15 cellular contexts compared by ENCODE assay signal in genomic region chr22:49208768-49209252, GRCh38.
A peak's percentile ranks its signal among the peaks of the same experiment; 100 is the strongest.
DNase-seq lines count a peak whose midpoint lies in the region; ATAC-seq and TF ChIP-seq lines count a peak whose summit lies in the region.
"Had no signal": no experiment of that assay in that cellular context is flagged by ENCODE, and none has a peak within 500 bp of the region (broad histone marks: within the 10 kb centered on the region; RNA-seq: fewer than 3 reads in every experiment).

No MANE protein-coding gene starts in this region.

- H3K4me1 Mint-ChIP-seq in mesothelial cell of epicardium: peaks cover 6% of the 10 kb centered on the region

- no peak overlapping the region for H3K4me3 ChIP-seq in A673 (ENCODE audit: low read depth, low read length, poor library complexity, severe bottlenecking)
- no peak overlapping the region for H3K4me3 ChIP-seq in H7 (ENCODE audit: insufficient read depth, low read depth, low read length)
- H3K4me3 ChIP-seq in adrenal gland: no peak overlapping the region
- H3K4me3 ChIP-seq: BLaER1 had no signal

- H3K27ac ChIP-seq in A673 (ENCODE audit: low read depth, low read length, poor library complexity, severe bottlenecking): peak overlapping the region; percentile 50
- no peak overlapping the region for H3K27ac ChIP-seq in adrenal gland
- H3K27ac ChIP-seq: BLaER1, brain microvascular endothelial cell had no signal

- peaks cover 2% of the 10 kb centered on the region for H3K27me3 Mint-ChIP-seq in mesothelial cell of epicardium (ENCODE audit: low read depth)

- TF ChIP-seq CTCF in A673 (conservative IDR thresholded peaks at IDR 0.05; ENCODE audit: low read depth, low read length) (no peak), adrenal gland (IDR thresholded peaks at IDR 0.05) (no peak), mesothelial cell of epicardium (IDR thresholded peaks at IDR 0.05; ENCODE audit: unreplicated experiment) (no peak)

- no peaks in the 10 kb centered on the region for H3K9me3 Mint-ChIP-seq in mesothelial cell of epicardium

- no peak overlapping the region for H3K4me3 Mint-ChIP-seq in mesothelial cell of epicardium

- BruUV-seq in A673 (replicated peaks; lab: Mats Ljungman, UMichigan): no TSS peak

- H3K27me3 ChIP-seq in A673 (replicated peaks; ENCODE audit: insufficient read depth, low read depth, low read length, poor library complexity) (no peaks in the 10 kb centered on the region), H7 (ENCODE audit: control insufficient read depth, insufficient read depth, low read length) (no peaks in the 10 kb centered on the region), adrenal gland (no peaks in the 10 kb centered on the region)
- H3K27me3 ChIP-seq: BLaER1, brain microvascular endothelial cell had no signal

- POLR2A ChIA-PET in A673 (lab: Charles Lee; ENCODE audit: low non-redundant PET): no interaction called here

- DNase-seq in A673 (ENCODE audit: low spot score) (peak; percentile 53), H7 (peak; percentile 88), adrenal gland (peak in 4 of 7 donors; percentile 4 to 34 (median 7)), mesothelial cell of epicardium (ENCODE audit: low spot score in 2 of 2, unreplicated experiment in 2 of 2) (peak; percentile 19 to 38), HuH-7.5 (ENCODE audit: low spot score) (no peak)
- no peak for DNase-seq in stimulated activated naive CD4-positive, alpha-beta T cell treated with Interleukin-2 at 50 U/mL for 16 hours (lab: John Stamatoyannopoulos, UW)
- DNase-seq in activated T-cell treated with anti-CD3 and anti-CD28 coated beads, Interleukin-2, amount 50 U/mL, for 1 hour: no peak
- DNase-seq: activated CD4-positive, CD25-positive, alpha-beta regulatory T cell; brain microvascular endothelial cell; DMS53; effector CD8-positive, alpha-beta T cell; MV-4-11; stimulated activated CD4-positive, alpha-beta T cell treated with anti-CD3 and anti-CD28 coated beads, Interleukin-2, amount 100 ng/mL, for 24 hours had no signal

- 48 to 66% (median 53%) methylated on average over 13 to 15 of the region's 15 CpGs for WGBS in adrenal gland, 4 donors

- H3K9me3 ChIP-seq in A673 (ENCODE audit: low read depth, low read length, poor library complexity, severe bottlenecking): no peaks in the 10 kb centered on the region
- H3K9me3 ChIP-seq in adrenal gland (replicated peaks in 1 of 3): no peaks in the 10 kb centered on the region
- H3K9me3 ChIP-seq: BLaER1 had no signal

- H3K27ac Mint-ChIP-seq in mesothelial cell of epicardium: no peak overlapping the region

- TF ChIP-seq POLR2A in adrenal gland (IDR thresholded peaks at IDR 0.05): no peak

- no peak for ATAC-seq in GM21529 (IDR thresholded peaks at IDR 0.05; ENCODE audit: unreplicated experiment)

- CTCF ChIA-PET in A673 (lab: Charles Lee): no interaction called here

- H3K36me3 Mint-ChIP-seq in mesothelial cell of epicardium: no peaks in the 10 kb centered on the region

- H3K4me1 ChIP-seq in A673 (ENCODE audit: insufficient read depth, low read length, poor library complexity, severe bottlenecking) (peaks cover 24% of the 10 kb centered on the region), adrenal gland (replicated peaks in 1 of 2) (no peaks in the 10 kb centered on the region)
- H3K4me1 ChIP-seq: BLaER1 had no signal

- H3K36me3 ChIP-seq in A673 (ENCODE audit: insufficient read depth, low read length, poor library complexity, severe bottlenecking) (no peaks in the 10 kb centered on the region), H7 (replicated peaks; ENCODE audit: control insufficient read depth, insufficient read depth, low read length) (no peaks in the 10 kb centered on the region), adrenal gland (replicated peaks in 1 of 2) (no peaks in the 10 kb centered on the region)
- H3K36me3 ChIP-seq: BLaER1, brain microvascular endothelial cell had no signal

- intact Hi-C loops in A673 (cut with micrococcal nuclease; ENCODE audit: unreplicated experiment): no loop called here
- intact Hi-C loops in adrenal gland (cut with DNase I): no loop called here

Comparison
In these comparisons a context has a peak if more than half of its experiments do, and no peak if none do; other contexts are left out.
1. DNase-seq: peak in A673 (single experiment), H7 (single experiment), adrenal gland (4 of 7) and mesothelial cell of epicardium (2 of 2); none in stimulated activated naive CD4-positive, alpha-beta T cell treated with Interleukin-2 at 50 U/mL for 16 hours (single experiment), activated T-cell treated with anti-CD3 and anti-CD28 coated beads, Interleukin-2, amount 50 U/mL, for 1 hour (single experiment) and HuH-7.5 (single experiment).